9 cellular contexts compared by ENCODE assay signal in genomic region chr12:93773122-93773871, GRCh38.
DNase-seq lines count a peak whose midpoint lies in the region; ATAC-seq and TF ChIP-seq lines count a peak whose summit lies in the region.
"Had no signal": no experiment of that assay in that cellular context is flagged by ENCODE, and none has a peak within 500 bp of the region (broad histone marks: within the 10 kb centered on the region; RNA-seq: fewer than 3 reads in every experiment).

No MANE protein-coding gene starts in this region.

- H3K4me2 ChIP-seq in smooth muscle cell (no peak overlapping the region), MM.1S (ENCODE audit: low read depth, low read length) (no peak overlapping the region)

- DNase-seq in ELR (ENCODE audit: low read depth) (peak; percentile 62), NOMO-1 treated with dmso at 0.1 percent for 144 hours (lab: John Stamatoyannopoulos, UW; ENCODE audit: unreplicated experiment) (peak; percentile 36), smooth muscle cell (lab: John Stamatoyannopoulos, UW; ENCODE audit: unreplicated experiment) (no peak), GM13977 (ENCODE audit: low spot score) (no peak), MM.1S (no peak)
- DNase-seq in activated naive CD8-positive, alpha-beta T cell treated with anti-CD3 and anti-CD28 coated beads, Interleukin-2, amount 50 U/mL, for 16 hours (ENCODE audit: low read depth, low spot score), result peak; percentile 11
- DNase-seq: amniotic stem cell had no signal

- no peak for ATAC-seq in GM19463 (IDR thresholded peaks at IDR 0.05; ENCODE audit: unreplicated experiment)
- no peak for ATAC-seq in GM19023 (IDR thresholded peaks at IDR 0.05; ENCODE audit: unreplicated experiment)

- TF ChIP-seq CTCF in smooth muscle cell (IDR thresholded peaks at IDR 0.05; ENCODE audit: borderline replicate concordance, insufficient read depth, poor library complexity, severe bottlenecking) (no peak), GM13977 (IDR thresholded peaks at IDR 0.05; ENCODE audit: extremely low read depth, insufficient read depth, missing control alignments) (no peak), MM.1S (IDR thresholded peaks at IDR 0.05; ENCODE audit: low read length) (no peak)

- H3F3A ChIP-seq in smooth muscle cell (ENCODE audit: low read depth) (no peaks in the 10 kb centered on the region), MM.1S (ENCODE audit: insufficient read depth, low read length) (no peaks in the 10 kb centered on the region)

- no peaks in the 10 kb centered on the region for H3K36me3 ChIP-seq in smooth muscle cell (ENCODE audit: low read depth)
- H3K36me3 ChIP-seq in MM.1S (replicated peaks; ENCODE audit: insufficient read depth, low read length), result no peaks in the 10 kb centered on the region

- H3K4me1 ChIP-seq in smooth muscle cell (ENCODE audit: low read depth), result peaks cover 12% of the 10 kb centered on the region
- H3K4me1 ChIP-seq in MM.1S (ENCODE audit: low read length), result no peaks in the 10 kb centered on the region

- H3K9ac ChIP-seq in smooth muscle cell (ENCODE audit: low read depth), result no peak overlapping the region
- no peak overlapping the region for H3K9ac ChIP-seq in MM.1S (ENCODE audit: low read length)

- H4K20me1 ChIP-seq in smooth muscle cell (ENCODE audit: low read depth) (no peaks in the 10 kb centered on the region), MM.1S (ENCODE audit: insufficient read depth, low read length) (no peaks in the 10 kb centered on the region)

- peak overlapping the region; percentile 34 for H3K27ac ChIP-seq in smooth muscle cell (ENCODE audit: low read depth)
- no peak overlapping the region for H3K27ac ChIP-seq in MM.1S (ENCODE audit: low read length)

- H3K9me3 ChIP-seq in smooth muscle cell (replicated peaks; ENCODE audit: low read depth), result no peaks in the 10 kb centered on the region
- H3K9me3 ChIP-seq in MM.1S (replicated peaks; ENCODE audit: insufficient read depth, low read length), result no peaks in the 10 kb centered on the region

- H3K79me2 ChIP-seq in smooth muscle cell (ENCODE audit: low read depth), result no peaks in the 10 kb centered on the region
- no peaks in the 10 kb centered on the region for H3K79me2 ChIP-seq in MM.1S (ENCODE audit: low read length)

- no peaks in the 10 kb centered on the region for H3K9me2 ChIP-seq in MM.1S (replicated peaks; ENCODE audit: insufficient read depth, low read length)

- in situ Hi-C loops in GM13977 (cut with MboI; ENCODE audit: low pct_unique_long_range_greater_than_20kb, low sequenced_read_pairs, unreplicated experiment), result loop anchor here (25.0 kb wide), 1 partner anchor 314 kb away; no protein-coding TSS in a partner anchor

- 42% methylated on average over 5 of the region's 5 CpGs for WGBS in smooth muscle cell (ENCODE audit: low lambda C conversion rate)

- H2AFZ ChIP-seq in smooth muscle cell (ENCODE audit: low read depth) (no peak overlapping the region), MM.1S (ENCODE audit: low read length) (no peak overlapping the region)

- H3K4me3 ChIP-seq in smooth muscle cell (no peak overlapping the region), MM.1S (ENCODE audit: low read length) (no peak overlapping the region)

- H3K27me3 ChIP-seq in smooth muscle cell (ENCODE audit: low read depth), result no peaks in the 10 kb centered on the region
- no peaks in the 10 kb centered on the region for H3K27me3 ChIP-seq in MM.1S (replicated peaks; ENCODE audit: insufficient read depth, low read length)

Comparison
In these comparisons a context has a peak if more than half of its experiments do, and no peak if none do; other contexts are left out.
1. DNase-seq: peak in ELR (single experiment), NOMO-1 treated with dmso at 0.1 percent for 144 hours (single experiment) and activated naive CD8-positive, alpha-beta T cell treated with anti-CD3 and anti-CD28 coated beads, Interleukin-2, amount 50 U/mL, for 16 hours (single experiment); none in smooth muscle cell (single experiment), GM13977 (single experiment) and MM.1S (single experiment).